Comparison of ENCODE assay signal across 8 cellular contexts in the genomic region with DNA sequence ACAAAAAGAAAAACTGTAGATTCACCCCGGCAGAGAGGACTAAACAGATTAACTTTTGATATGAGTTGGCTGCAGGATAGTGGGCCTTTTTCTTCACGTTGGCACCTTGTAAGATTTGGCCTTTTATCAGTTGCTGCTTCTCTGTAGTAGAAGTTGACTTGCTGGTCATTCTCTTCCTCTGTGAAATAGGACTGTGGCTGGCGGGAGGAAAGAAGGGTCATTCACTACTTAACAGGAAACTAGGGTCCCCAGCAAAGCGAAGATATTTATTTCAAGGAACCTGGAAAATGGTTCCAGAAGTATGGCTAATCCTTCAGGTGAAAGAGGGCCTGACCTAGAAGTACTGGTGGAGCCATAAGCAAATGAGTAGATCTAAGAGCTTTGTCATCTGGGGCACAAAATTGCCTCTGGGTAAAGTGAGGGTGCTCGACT. TPM values are rescaled to one million over a fixed set of nuclear protein-coding genes. Genes with fewer than 3 reads are reported as not detected.
DNase-seq lines count a peak whose midpoint lies in the region; ATAC-seq and TF ChIP-seq lines count a peak whose summit lies in the region.

No MANE protein-coding gene starts in this region.

- peak overlapping the region; percentile 95 for H2AFZ ChIP-seq in mammary epithelial cell (ENCODE audit: low read depth, low read length)

- BruUV-seq in mammary epithelial cell (replicated peaks; lab: Mats Ljungman, UMichigan): TSS peak; percentile 25

- H3K4me1 ChIP-seq in mammary epithelial cell (ENCODE audit: insufficient read depth, low read length) (peaks cover 14% of the 10 kb centered on the region), muscle layer of duodenum (ENCODE audit: control insufficient read depth in 1 of 2, insufficient read depth in 2 of 2, low read length in 2 of 2) (peaks cover 0 to 23% of the 10 kb centered on the region in 2 donors)

- dilution Hi-C loops in mammary epithelial cell (cut with HindIII; ENCODE audit: low sequenced_read_pairs): no loop called here

- H3K36me3 ChIP-seq in mammary epithelial cell (ENCODE audit: insufficient read depth, low read length): peaks cover 24% of the 10 kb centered on the region
- peaks cover 26 to 27% of the 10 kb centered on the region in 2 donors for H3K36me3 ChIP-seq in muscle layer of duodenum (ENCODE audit: control insufficient read depth in 1 of 2, insufficient read depth in 2 of 2, low read length in 2 of 2)

- WGBS in mammary epithelial cell (ENCODE audit: low coverage, missing lambda C conversion rate): 81% methylated on average over 5 of the region's 5 CpGs

- no peak for DNase-seq in AG09309 (ENCODE audit: low read depth)
- no peak for DNase-seq in mammary epithelial cell
- no peak for DNase-seq in MV-4-11 (lab: John Stamatoyannopoulos, UW)
- DNase-seq in central memory CD4-positive, alpha-beta T cell: no peak
- DNase-seq in inferior parietal cortex (ENCODE audit: extremely low spot score): no peak

- H4K20me1 ChIP-seq in mammary epithelial cell (ENCODE audit: insufficient read depth, low read length): no peaks in the 10 kb centered on the region

- CTCF ChIA-PET in mammary epithelial cell (lab: Charles Lee; ENCODE audit: low non-redundant PET): no interaction called here

- H3K27ac ChIP-seq in mammary epithelial cell (ENCODE audit: insufficient read depth, low read depth, low read length): no peak overlapping the region
- peak overlapping the region; percentile 99 for H3K27ac ChIP-seq in muscle layer of duodenum (ENCODE audit: low read length)

- no peak overlapping the region for H3K9ac ChIP-seq in mammary epithelial cell (ENCODE audit: insufficient read depth, low read length)

- peak overlapping the region; percentile 64 for H3K4me2 ChIP-seq in mammary epithelial cell (ENCODE audit: insufficient read depth, low read depth, low read length)

- no peaks in the 10 kb centered on the region for H3K9me3 ChIP-seq in mammary epithelial cell (replicated peaks; ENCODE audit: insufficient read depth, low read length)
- no peaks in the 10 kb centered on the region for H3K9me3 ChIP-seq in muscle layer of duodenum (ENCODE audit: control insufficient read depth in 1 of 2, low read length in 2 of 2)

- H3K27me3 ChIP-seq in mammary epithelial cell (ENCODE audit: insufficient read depth, low read length) (no peaks in the 10 kb centered on the region), muscle layer of duodenum (ENCODE audit: low read depth, low read length) (no peaks in the 10 kb centered on the region)

- TF ChIP-seq CTCF in AG09309 (IDR thresholded peaks at IDR 0.05; ENCODE audit: control insufficient read depth, insufficient read depth, low read depth, low read length, missing control alignments) (no peak), mammary epithelial cell (conservative IDR thresholded peaks at IDR 0.05 in 1 of 2, IDR thresholded peaks at IDR 0.05 in 1 of 2; ENCODE audit: extremely low read depth in 1 of 2, insufficient read depth in 1 of 2, low read depth in 1 of 2, low read length in 2 of 2) (no peak)

- H3K4me3 ChIP-seq in AG09309 (ENCODE audit: control insufficient read depth, low read depth, low read length) (peak overlapping the region; percentile 99), mammary epithelial cell (replicated peaks in 1 of 3; ENCODE audit: insufficient read depth in 1 of 3, low read depth in 2 of 3, low read length in 3 of 3) (peak overlapping the region; percentile 86 to 91 (median 88)), muscle layer of duodenum (ENCODE audit: low read depth in 1 of 2, low read length in 2 of 2) (peak overlapping the region; percentile 93 to 95)

- H3K79me2 ChIP-seq in mammary epithelial cell (ENCODE audit: insufficient read depth, low read length): peaks cover 52% of the 10 kb centered on the region

- intact Hi-C loops in mammary epithelial cell (cut with micrococcal nuclease): no loop called here

- ATAC-seq in HG03460 (IDR thresholded peaks at IDR 0.05; ENCODE audit: unreplicated experiment) (peak; percentile 2), HG03175 (IDR thresholded peaks at IDR 0.05; ENCODE audit: unreplicated experiment) (no peak)

- in situ Hi-C loops in mammary epithelial cell (cut with MboI; ENCODE audit: low sequenced_read_pairs in 2 of 2): no loop called here

RNA-seq across cellular contexts. Expression of gene ATP5MC3, which starts 0.4 kb away (rescaled TPM):
- 100 to 1,000 TPM in 1 of 2 donors, 10 to 100 TPM in 1; 97.2 to 245 TPM for total RNA-seq in mammary epithelial cell
- 544 TPM for polyA plus RNA-seq in mammary epithelial cell
- 209 TPM for polyA minus RNA-seq in mammary epithelial cell

RNA-seq across cellular contexts. Expression of gene ATF2, which starts 13.9 kb away (rescaled TPM):
- total RNA-seq in mammary epithelial cell: 10 to 100 TPM; 40.4 to 47.2 TPM
- polyA plus RNA-seq in mammary epithelial cell: 24.0 TPM
- polyA minus RNA-seq in mammary epithelial cell: 21.3 TPM
